ENCODE assay signal across 8 cellular contexts in genomic region chr16:63361032-63361624, GRCh38.
DNase-seq lines count a peak whose midpoint lies in the region; ATAC-seq and TF ChIP-seq lines count a peak whose summit lies in the region.

No MANE protein-coding gene starts in this region.

- intact Hi-C loops in activated T-helper 1 cell treated with anti-CD3 and anti-CD28 coated beads, Interleukin-12 subunit alpha, Interleukin-12 subunit beta, Interleukin-2, Interleukin-4 antibody, amounts not matched to agents 30 ng/mL and 10 ng/mL and 1 ng/mL, durations not matched to agents 14 hours and 24 hours and 36 hours (cut with micrococcal nuclease) = no loop called here

- no peaks in the 10 kb centered on the region for H3K4me1 Mint-ChIP-seq in effector memory CD8-positive, alpha-beta T cell (ENCODE audit: low read depth in 2 of 2)
- H3K4me1 Mint-ChIP-seq in activated T-helper 1 cell treated with anti-CD3 and anti-CD28 coated beads, Interleukin-12 subunit alpha, Interleukin-12 subunit beta, Interleukin-2, Interleukin-4 antibody, amounts not matched to agents 30 ng/mL and 10 ng/mL and 1 ng/mL, durations not matched to agents 14 hours and 24 hours and 36 hours (ENCODE audit: low read depth) = no peaks in the 10 kb centered on the region

- WGBS in lung, 2 donors = 0% methylated on average over 1 of the region's 1 CpG

- peaks cover 6 to 13% of the 10 kb centered on the region in 2 donors for H3K9me3 Mint-ChIP-seq in effector memory CD8-positive, alpha-beta T cell
- H3K9me3 Mint-ChIP-seq in activated T-helper 1 cell treated with anti-CD3 and anti-CD28 coated beads, Interleukin-12 subunit alpha, Interleukin-12 subunit beta, Interleukin-2, Interleukin-4 antibody, amounts not matched to agents 30 ng/mL and 10 ng/mL and 1 ng/mL, durations not matched to agents 14 hours and 24 hours and 36 hours = no peaks in the 10 kb centered on the region

- H3K36me3 ChIP-seq in lung (ENCODE audit: control insufficient read depth in 2 of 2, insufficient read depth in 2 of 2, low read length in 2 of 2) = no peaks in the 10 kb centered on the region

- no peak overlapping the region for H3K4me3 Mint-ChIP-seq in effector memory CD8-positive, alpha-beta T cell
- no peak overlapping the region for H3K4me3 Mint-ChIP-seq in activated T-helper 1 cell treated with anti-CD3 and anti-CD28 coated beads, Interleukin-12 subunit alpha, Interleukin-12 subunit beta, Interleukin-2, Interleukin-4 antibody, amounts not matched to agents 30 ng/mL and 10 ng/mL and 1 ng/mL, durations not matched to agents 14 hours and 24 hours and 36 hours

- no peak overlapping the region for H3K4me3 ChIP-seq in lung

- H3K27ac ChIP-seq in lung (ENCODE audit: low read depth in 1 of 2, low read length in 1 of 2) = no peak overlapping the region

- H3K36me3 Mint-ChIP-seq in effector memory CD8-positive, alpha-beta T cell (ENCODE audit: insufficient read depth) = no peaks in the 10 kb centered on the region
- no peaks in the 10 kb centered on the region for H3K36me3 Mint-ChIP-seq in activated T-helper 1 cell treated with anti-CD3 and anti-CD28 coated beads, Interleukin-12 subunit alpha, Interleukin-12 subunit beta, Interleukin-2, Interleukin-4 antibody, amounts not matched to agents 30 ng/mL and 10 ng/mL and 1 ng/mL, durations not matched to agents 14 hours and 24 hours and 36 hours (ENCODE audit: low read depth)

- H3K9me3 ChIP-seq in lung (ENCODE audit: control insufficient read depth in 2 of 2, insufficient read depth in 1 of 2, low read length in 1 of 2) = no peaks in the 10 kb centered on the region

- DNase-seq in AG08396 (ENCODE audit: low spot score) (peak; percentile 41), NCI-H446 (lab: John Stamatoyannopoulos, UW) (peak; percentile 32 to 62), brain pericyte (ENCODE audit: low read depth, low spot score) (peak; percentile 6), lung (ENCODE audit: low spot score) (no peak)
- no peak for DNase-seq in effector memory CD8-positive, alpha-beta T cell
- no peak for DNase-seq in activated T-helper 1 cell treated with anti-CD3 and anti-CD28 coated beads, Interleukin-12 subunit alpha, Interleukin-12 subunit beta, Interleukin-2, Interleukin-4 antibody, amounts not matched to agents 30 ng/mL and 10 ng/mL and 1 ng/mL, durations not matched to agents 14 hours and 24 hours and 36 hours (ENCODE audit: low spot score)

- H3K27me3 Mint-ChIP-seq in effector memory CD8-positive, alpha-beta T cell = no peaks in the 10 kb centered on the region
- H3K27me3 Mint-ChIP-seq in activated T-helper 1 cell treated with anti-CD3 and anti-CD28 coated beads, Interleukin-12 subunit alpha, Interleukin-12 subunit beta, Interleukin-2, Interleukin-4 antibody, amounts not matched to agents 30 ng/mL and 10 ng/mL and 1 ng/mL, durations not matched to agents 14 hours and 24 hours and 36 hours (ENCODE audit: insufficient read depth) = no peaks in the 10 kb centered on the region

- H3K27me3 ChIP-seq in lung (ENCODE audit: control insufficient read depth, insufficient read depth) = no peaks in the 10 kb centered on the region

- H3K4me1 ChIP-seq in lung (ENCODE audit: control insufficient read depth in 2 of 2, insufficient read depth in 2 of 2, low read length in 2 of 2) = peaks cover 0 to 3% of the 10 kb centered on the region in 2 donors

- peak; percentile 13 for TF ChIP-seq CTCF in lung (IDR thresholded peaks at IDR 0.05; ENCODE audit: control extremely low read depth, extremely low read depth)

- H3K27ac Mint-ChIP-seq in effector memory CD8-positive, alpha-beta T cell = no peak overlapping the region
- H3K27ac Mint-ChIP-seq in activated T-helper 1 cell treated with anti-CD3 and anti-CD28 coated beads, Interleukin-12 subunit alpha, Interleukin-12 subunit beta, Interleukin-2, Interleukin-4 antibody, amounts not matched to agents 30 ng/mL and 10 ng/mL and 1 ng/mL, durations not matched to agents 14 hours and 24 hours and 36 hours = no peak overlapping the region

- ATAC-seq in GM18502 (IDR thresholded peaks at IDR 0.05; ENCODE audit: poor library complexity, unreplicated experiment) (peak; percentile 79), HG03060 (IDR thresholded peaks at IDR 0.05; ENCODE audit: low read depth, unreplicated experiment) (peak; percentile 69), lung (ENCODE audit: insufficient read depth, low FRiP score) (no peak)
- ATAC-seq in effector memory CD8-positive, alpha-beta T cell (replicated peaks) = no peak

Comparison
In these comparisons a context has a peak if more than half of its experiments do, and no peak if none do; other contexts are left out.
1. DNase-seq: peak in AG08396 (single experiment), NCI-H446 (2 of 2) and brain pericyte (single experiment); none in lung (single experiment), effector memory CD8-positive, alpha-beta T cell (0 of 3) and activated T-helper 1 cell treated with anti-CD3 and anti-CD28 coated beads, Interleukin-12 subunit alpha, Interleukin-12 subunit beta, Interleukin-2, Interleukin-4 antibody, amounts not matched to agents 30 ng/mL and 10 ng/mL and 1 ng/mL, durations not matched to agents 14 hours and 24 hours and 36 hours (single experiment).
2. ATAC-seq: peak in GM18502 (single experiment) and HG03060 (single experiment); none in lung (single experiment) and effector memory CD8-positive, alpha-beta T cell (single experiment).